Comparison of ENCODE assay signal across 8 cellular contexts in genomic region chr1:23958810-23959460, GRCh38. TPM values are rescaled to one million over a fixed set of nuclear protein-coding genes. Genes with fewer than 3 reads are reported as not detected.
DNase-seq lines count a peak whose midpoint lies in the region; ATAC-seq and TF ChIP-seq lines count a peak whose summit lies in the region.

No MANE protein-coding gene starts in this region.

- H3K27me3 ChIP-seq in adipocyte (replicated peaks; ENCODE audit: control insufficient read depth, insufficient read depth, low read length) (no peaks in the 10 kb centered on the region), prostate gland (replicated peaks; ENCODE audit: insufficient read depth) (no peaks in the 10 kb centered on the region), uterus (no peaks in the 10 kb centered on the region)

- peak; percentile 87 for DNase-seq in NCI-H1417 treated with DMSO at 0.1 percent for 48 hours (lab: John Stamatoyannopoulos, UW)
- DNase-seq in SW 1271 (lab: John Stamatoyannopoulos, UW): peak; percentile 79 to 91
- DNase-seq in adipocyte (ENCODE audit: low read depth): peak; percentile 87
- DNase-seq in left cardiac atrium: peak; percentile 88
- peak; percentile 72 for DNase-seq in prostate gland (ENCODE audit: low spot score)
- DNase-seq in uterus: peak; percentile 80 to 86

- H3K4me3 ChIP-seq in GM12875 (ENCODE audit: low read depth, low read length) (peak overlapping the region; percentile 84), adipocyte (ENCODE audit: low read length) (peak overlapping the region; percentile 96), prostate gland (peak overlapping the region; percentile 59 to 82), uterus (peak overlapping the region; percentile 83 to 88)

- TF ChIP-seq POLR2A in prostate gland (IDR thresholded peaks at IDR 0.05) (peak; percentile 2), uterus (IDR thresholded peaks at IDR 0.05) (no peak)

- H3K27ac ChIP-seq in prostate gland (peak overlapping the region; percentile 98), uterus (peak overlapping the region; percentile 98 to 99)

- 2% methylated on average over 30 of the region's 30 CpGs for WGBS in prostate gland

- peak overlapping the region; percentile 98 for H3K9ac ChIP-seq in adipocyte (ENCODE audit: low read length)

- intact Hi-C loops in left cardiac atrium (cut with DNase I): loop anchor here (5.0 to 10.0 kb wide), 2 partner anchors 66 to 68 kb away; no protein-coding TSS in a partner anchor
- intact Hi-C loops in prostate gland (cut with DNase I): loop anchor here (5.0 kb wide), 1 partner anchor 68 kb away; no protein-coding TSS in a partner anchor
- intact Hi-C loops in uterus (cut with DNase I; ENCODE audit: low total_unique reads): loop anchor here (10.0 kb wide), 1 partner anchor 66 kb away; no protein-coding TSS in a partner anchor

- peaks cover 28% of the 10 kb centered on the region for H3K4me1 ChIP-seq in adipocyte (ENCODE audit: control insufficient read depth, insufficient read depth, low read length)
- H3K4me1 ChIP-seq in prostate gland (replicated peaks): no peaks in the 10 kb centered on the region
- peaks cover 0 to 8% of the 10 kb centered on the region in 2 donors for H3K4me1 ChIP-seq in uterus

- ATAC-seq in HG02798 (IDR thresholded peaks at IDR 0.05; ENCODE audit: poor library complexity, unreplicated experiment): peak; percentile 61
- ATAC-seq in left cardiac atrium: peak; percentile 73 to 80

- H3K9me3 ChIP-seq in adipocyte (ENCODE audit: control insufficient read depth, low read length) (no peaks in the 10 kb centered on the region), prostate gland (no peaks in the 10 kb centered on the region), uterus (no peaks in the 10 kb centered on the region)

- TF ChIP-seq CTCF in GM12875 (IDR thresholded peaks at IDR 0.05; ENCODE audit: borderline replicate concordance, insufficient read depth, low read depth, low read length): peak; percentile 23; the same call in 1 of the 2 replicates
- TF ChIP-seq CTCF in prostate gland (IDR thresholded peaks at IDR 0.05): peak in 2 of 4 experiments; percentile 36 to 49
- peak; percentile 31 to 65 (median 51) for TF ChIP-seq CTCF in uterus (IDR thresholded peaks at IDR 0.05)

- peaks cover 27% of the 10 kb centered on the region for H3K36me3 ChIP-seq in adipocyte (ENCODE audit: control insufficient read depth, insufficient read depth, low read length, severe bottlenecking)
- H3K36me3 ChIP-seq in prostate gland: no peaks in the 10 kb centered on the region
- H3K36me3 ChIP-seq in uterus: no peaks in the 10 kb centered on the region

RNA-seq across cellular contexts. Expression of gene PNRC2, which starts 0.7 kb away (rescaled TPM):
- total RNA-seq in left cardiac atrium (10 to 100 TPM; 84.2 to 89.2 TPM), prostate gland (100 to 1,000 TPM in 1 of 2 donors, 10 to 100 TPM in 1; 86.6 to 117 TPM), uterus (100 to 1,000 TPM in 3 of 4 donors, 10 to 100 TPM in 1; 44.8 to 187 (median 122) TPM)

RNA-seq across cellular contexts. Expression of gene SRSF10, which starts 21.2 kb away (rescaled TPM):
- 10 to 100 TPM; 49.5 to 59.3 TPM for total RNA-seq in left cardiac atrium
- total RNA-seq in prostate gland: 10 to 100 TPM; 94.3 to 94.9 TPM
- 100 to 1,000 TPM; 105 to 198 (median 162) TPM for total RNA-seq in uterus

RNA-seq across cellular contexts. Expression of gene CNR2, which starts 45.8 kb away (rescaled TPM):
- not detected for total RNA-seq in left cardiac atrium
- total RNA-seq in prostate gland: not detected
- under 1 TPM in 1 of 4 donors, not detected in 3; 0.14 TPM for total RNA-seq in uterus

Comparison
In these comparisons a context has a peak if more than half of its experiments do, and no peak if none do; other contexts are left out.
1. Peak in every context shown above with its lines: DNase-seq, ATAC-seq, H3K4me3 ChIP-seq and H3K27ac ChIP-seq.